In the genomic region with DNA sequence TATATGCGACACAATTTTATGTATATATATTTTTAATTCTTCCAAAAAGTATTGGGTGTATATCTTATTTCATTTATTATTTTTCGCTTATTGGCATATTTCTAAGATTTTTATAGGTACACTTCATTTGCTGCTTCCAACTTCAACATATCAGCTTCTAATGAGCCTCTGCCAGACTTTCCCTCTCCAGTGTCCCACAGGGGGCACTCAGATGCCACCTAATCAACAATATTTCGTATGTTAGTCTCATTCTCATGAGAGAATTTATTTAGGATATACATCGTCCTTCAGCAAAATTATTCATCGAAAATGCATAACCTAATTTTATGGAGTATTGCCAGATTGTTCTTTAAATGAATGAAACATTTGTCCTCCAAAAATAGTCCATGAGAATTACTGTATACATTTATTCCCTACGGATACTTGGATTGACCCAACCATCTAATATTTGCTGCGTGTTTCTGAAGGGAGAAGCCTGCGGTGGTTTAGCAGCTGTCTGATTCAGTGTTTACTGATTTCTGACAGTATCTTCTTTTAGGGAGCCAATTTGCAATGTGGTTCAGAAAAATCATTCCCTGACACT, we compare ENCODE assay signal across 9 cellular contexts.
DNase-seq lines count a peak whose midpoint lies in the region; ATAC-seq lines count a peak whose summit lies in the region.
"Had no signal": no experiment of that assay in that cellular context is flagged by ENCODE, and none has a peak within 500 bp of the region (broad histone marks: within the 10 kb centered on the region; RNA-seq: fewer than 3 reads in every experiment).

No MANE protein-coding gene starts in this region.

- no peaks in the 10 kb centered on the region for H3K36me3 Mint-ChIP-seq in activated CD8-positive, alpha-beta T cell treated with anti-CD3 and anti-CD28 coated beads, Interleukin-2, amount 10 ng/mL, durations not matched to agents 7 days and 5 days (ENCODE audit: low read depth)

- ATAC-seq in activated CD8-positive, alpha-beta T cell treated with anti-CD3 and anti-CD28 coated beads, Interleukin-2, amount 10 ng/mL, durations not matched to agents 7 days and 5 days, result no peak
- ATAC-seq: left colon had no signal

- peaks cover 18% of the 10 kb centered on the region for H3K4me1 Mint-ChIP-seq in activated CD8-positive, alpha-beta T cell treated with anti-CD3 and anti-CD28 coated beads, Interleukin-2, amount 10 ng/mL, durations not matched to agents 7 days and 5 days (ENCODE audit: low read depth)

- no peaks in the 10 kb centered on the region for H3K9me3 Mint-ChIP-seq in activated CD8-positive, alpha-beta T cell treated with anti-CD3 and anti-CD28 coated beads, Interleukin-2, amount 10 ng/mL, durations not matched to agents 7 days and 5 days (ENCODE audit: insufficient read depth)

- H3K4me3 Mint-ChIP-seq in activated CD8-positive, alpha-beta T cell treated with anti-CD3 and anti-CD28 coated beads, Interleukin-2, amount 10 ng/mL, durations not matched to agents 7 days and 5 days, result no peak overlapping the region

- POLR2A ChIA-PET in activated CD8-positive, alpha-beta T cell treated with anti-CD3 and anti-CD28 coated beads, Interleukin-2, amount 10 ng/mL, durations not matched to agents 7 days and 5 days (lab: Charles Lee), result interaction anchor here (0.5 to 1.5 kb wide), 5 partner anchors 80 to 392 kb away, joined by 3 to 7 read pairs (median 4); no protein-coding TSS in a partner anchor

- no peak overlapping the region for H3K27ac Mint-ChIP-seq in activated CD8-positive, alpha-beta T cell treated with anti-CD3 and anti-CD28 coated beads, Interleukin-2, amount 10 ng/mL, durations not matched to agents 7 days and 5 days

- DNase-seq in 8988T, result peak; percentile 51
- DNase-seq in ELR (ENCODE audit: low read depth), result peak; percentile 79
- peak; percentile 27 for DNase-seq in NCI-H2171 treated with DMSO at 0.1 percent for 48 hours (lab: John Stamatoyannopoulos, UW)
- DNase-seq in activated CD8-positive, alpha-beta T cell treated with anti-CD3 and anti-CD28 coated beads, Interleukin-2, amount 10 ng/mL, durations not matched to agents 7 days and 5 days, result peak; percentile 66
- DNase-seq in hepatic stellate cell (ENCODE audit: low spot score), result peak; percentile 58
- peak; percentile 37 for DNase-seq in stimulated activated naive CD4-positive, alpha-beta T cell treated with Interleukin-2 at 50 U/mL for 16 hours (lab: John Stamatoyannopoulos, UW)
- DNase-seq in NCI-H2029 (lab: John Stamatoyannopoulos, UW), result no peak
- DNase-seq in activated CD4-positive, CD25-positive, alpha-beta regulatory T cell treated with anti-CD3 and anti-CD28 coated beads, Interleukin-2, amount 50 U/mL, for 72 hours, result no peak

- peaks cover 9% of the 10 kb centered on the region for H3K27me3 Mint-ChIP-seq in activated CD8-positive, alpha-beta T cell treated with anti-CD3 and anti-CD28 coated beads, Interleukin-2, amount 10 ng/mL, durations not matched to agents 7 days and 5 days (ENCODE audit: low read depth)

- CTCF ChIA-PET in activated CD8-positive, alpha-beta T cell treated with anti-CD3 and anti-CD28 coated beads, Interleukin-2, amount 10 ng/mL, durations not matched to agents 7 days and 5 days (lab: Charles Lee), result interaction anchor here (0.6 to 7.3 kb wide), 21 partner anchors 28 to 401 kb away, joined by 3 to 75 read pairs (median 4); a partner anchor contains a TSS

Comparison
In these comparisons a context has a peak if more than half of its experiments do, and no peak if none do; other contexts are left out.
1. DNase-seq: peak in 8988T (single experiment), ELR (single experiment), NCI-H2171 treated with DMSO at 0.1 percent for 48 hours (single experiment), activated CD8-positive, alpha-beta T cell treated with anti-CD3 and anti-CD28 coated beads, Interleukin-2, amount 10 ng/mL, durations not matched to agents 7 days and 5 days (single experiment), hepatic stellate cell (single experiment) and stimulated activated naive CD4-positive, alpha-beta T cell treated with Interleukin-2 at 50 U/mL for 16 hours (single experiment); none in NCI-H2029 (single experiment) and activated CD4-positive, CD25-positive, alpha-beta regulatory T cell treated with anti-CD3 and anti-CD28 coated beads, Interleukin-2, amount 50 U/mL, for 72 hours (single experiment).